9 cellular contexts compared by ENCODE assay signal in the genomic region with DNA sequence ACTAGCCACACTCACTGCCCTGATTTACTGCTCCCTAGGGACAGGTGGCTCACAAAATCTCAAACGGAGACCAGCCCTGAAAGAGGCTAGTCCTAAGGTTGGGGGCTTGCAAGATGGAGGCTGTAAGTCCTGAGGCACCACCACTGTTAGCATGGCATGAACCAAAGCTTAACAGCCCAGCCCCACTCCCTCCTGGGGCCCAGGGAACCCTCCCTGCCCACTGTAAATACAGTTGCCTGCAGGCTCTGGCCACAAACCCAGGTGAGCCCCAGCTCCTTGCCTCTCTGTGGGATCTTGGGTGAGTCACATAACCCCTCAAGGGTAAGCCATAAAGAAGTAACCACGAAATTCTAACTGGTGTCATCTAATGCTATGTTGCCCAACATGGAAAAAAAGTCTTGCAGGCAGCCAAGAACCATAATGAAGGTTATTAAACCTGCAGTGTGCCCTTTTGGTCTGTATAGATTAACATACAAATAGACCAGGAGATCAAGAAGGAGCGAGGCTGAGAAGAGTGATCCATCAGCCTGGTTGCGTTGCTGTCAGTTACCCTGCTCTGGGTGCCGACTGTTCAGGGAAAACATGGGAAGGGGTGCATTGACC. TPM values are rescaled to one million over a fixed set of nuclear protein-coding genes. Genes with fewer than 3 reads are reported as not detected.
DNase-seq lines count a peak whose midpoint lies in the region; ATAC-seq and TF ChIP-seq lines count a peak whose summit lies in the region.
"Had no signal": no experiment of that assay in that cellular context is flagged by ENCODE, and none has a peak within 500 bp of the region (broad histone marks: within the 10 kb centered on the region; RNA-seq: fewer than 3 reads in every experiment).

No MANE protein-coding gene starts in this region.

- H3K4me2 ChIP-seq in SK-N-SH, result no peak overlapping the region

- H3K27ac Mint-ChIP-seq in activated CD4-positive, alpha-beta memory T cell treated with anti-CD3 and anti-CD28 coated beads, Interleukin-2, amount 10 ng/mL, durations not matched to agents 7 days and 5 days, result peak overlapping the region; percentile 88
- H3K27ac Mint-ChIP-seq in stimulated activated memory B cell treated with anti-CD40 and anti-IgM and Interleukin-4, amounts not matched to agents 10 μg/mL and 1 μg/mL and 100 μg/mL, for 72 hours, result no peak overlapping the region

- peaks cover 25% of the 10 kb centered on the region for H3K79me2 ChIP-seq in SK-N-SH (ENCODE audit: insufficient read depth)

- H3K36me3 ChIP-seq in SK-N-SH (replicated peaks in 1 of 2; ENCODE audit: control insufficient read depth in 1 of 2, insufficient read depth in 2 of 2, low read length in 1 of 2), result peaks cover 21 to 47% of the 10 kb centered on the region in 2 experiments
- no peaks in the 10 kb centered on the region for H3K36me3 ChIP-seq in testis (ENCODE audit: low read depth, missing control alignments)
- H3K36me3 ChIP-seq in adrenal gland (replicated peaks in 1 of 2), result peaks cover 0 to 37% of the 10 kb centered on the region in 2 donors

- POLR2A ChIA-PET in SK-N-SH (lab: Yijun Ruan, JAX), result no interaction called here
- POLR2A ChIA-PET in activated CD4-positive, alpha-beta memory T cell treated with anti-CD3 and anti-CD28 coated beads, Interleukin-2, amount 10 ng/mL, durations not matched to agents 7 days and 5 days (lab: Charles Lee), result interaction anchor here (0.6 to 3.0 kb wide), 18 partner anchors 9 to 740 kb away, joined by 3 to 16 read pairs (median 4); partner anchors contain the start of gene NUP214

- intact Hi-C loops in testis (cut with DNase I; ENCODE audit: low total_unique reads) (no loop called here), adrenal gland (cut with DNase I) (loop anchor here in 1 of 2 donors (10.0 kb wide), 1 partner anchor 244 kb away; the partner anchor contains the start of gene RAPGEF1), posterior cingulate gyrus (cut with DNase I) (no loop called here)

- H3K4me1 ChIP-seq in SK-N-SH (ENCODE audit: control insufficient read depth in 1 of 2, insufficient read depth in 2 of 2, low read depth in 1 of 2, low read length in 1 of 2) (peaks cover 3 to 16% of the 10 kb centered on the region in 2 experiments; a peak in 1 of 4 replicates), testis (peaks cover 7% of the 10 kb centered on the region), adrenal gland (replicated peaks in 1 of 2) (peaks cover 9 to 11% of the 10 kb centered on the region in 2 donors)

- H3F3A ChIP-seq in SK-N-SH (replicated peaks; ENCODE audit: insufficient read depth), result peaks cover 38% of the 10 kb centered on the region

- TF ChIP-seq CTCF in SK-N-SH (IDR thresholded peaks at IDR 0.05), result no peak
- no peak for TF ChIP-seq CTCF in fibroblast of the aortic adventitia (IDR thresholded peaks at IDR 0.05; ENCODE audit: insufficient read depth, low read length)
- TF ChIP-seq CTCF in testis (IDR thresholded peaks at IDR 0.05), result no peak
- no peak for TF ChIP-seq CTCF in adrenal gland (IDR thresholded peaks at IDR 0.05)

- no peak for TF ChIP-seq POLR2A in testis (IDR thresholded peaks at IDR 0.05)
- no peak for TF ChIP-seq POLR2A in adrenal gland (IDR thresholded peaks at IDR 0.05)

- H3K9me3 Mint-ChIP-seq in activated CD4-positive, alpha-beta memory T cell treated with anti-CD3 and anti-CD28 coated beads, Interleukin-2, amount 10 ng/mL, durations not matched to agents 7 days and 5 days, result no peaks in the 10 kb centered on the region
- no peaks in the 10 kb centered on the region for H3K9me3 Mint-ChIP-seq in stimulated activated memory B cell treated with anti-CD40 and anti-IgM and Interleukin-4, amounts not matched to agents 10 μg/mL and 1 μg/mL and 100 μg/mL, for 72 hours

- H3K9me3 ChIP-seq in SK-N-SH, result no peaks in the 10 kb centered on the region
- H3K9me3 ChIP-seq in testis, result no peaks in the 10 kb centered on the region
- H3K9me3 ChIP-seq in adrenal gland (replicated peaks in 1 of 3), result no peaks in the 10 kb centered on the region
- H3K9me3 ChIP-seq: tibial artery had no signal

- H3K27ac ChIP-seq in SK-N-SH (ENCODE audit: low read depth in 2 of 2, low read length in 1 of 2), result no peak overlapping the region
- H3K27ac ChIP-seq in testis, result no peak overlapping the region
- H3K27ac ChIP-seq in adrenal gland, result no peak overlapping the region
- H3K27ac ChIP-seq: tibial artery had no signal

- DNase-seq in SK-N-SH (no peak), fibroblast of the aortic adventitia (ENCODE audit: low read depth) (peak; percentile 22), testis (no peak), adrenal gland (no peak), posterior cingulate gyrus (no peak)
- peak; percentile 71 for DNase-seq in activated CD4-positive, alpha-beta memory T cell treated with anti-CD3 and anti-CD28 coated beads, Interleukin-2, amount 10 ng/mL, durations not matched to agents 7 days and 5 days

- H2AFZ ChIP-seq in SK-N-SH (ENCODE audit: low read depth), result no peak overlapping the region

- TF ChIP-seq RAD21 in SK-N-SH (IDR thresholded peaks at IDR 0.05; ENCODE audit: low read length), result no peak

- no peaks in the 10 kb centered on the region for H3K27me3 Mint-ChIP-seq in activated CD4-positive, alpha-beta memory T cell treated with anti-CD3 and anti-CD28 coated beads, Interleukin-2, amount 10 ng/mL, durations not matched to agents 7 days and 5 days
- no peaks in the 10 kb centered on the region for H3K27me3 Mint-ChIP-seq in stimulated activated memory B cell treated with anti-CD40 and anti-IgM and Interleukin-4, amounts not matched to agents 10 μg/mL and 1 μg/mL and 100 μg/mL, for 72 hours

- H4K20me1 ChIP-seq in SK-N-SH (ENCODE audit: insufficient read depth), result 0 out of 2 replicates have a peak, but pooled peaks cover 1% of the 10 kb centered on the region

- peak overlapping the region; percentile 60 for H3K4me3 Mint-ChIP-seq in activated CD4-positive, alpha-beta memory T cell treated with anti-CD3 and anti-CD28 coated beads, Interleukin-2, amount 10 ng/mL, durations not matched to agents 7 days and 5 days
- H3K4me3 Mint-ChIP-seq in stimulated activated memory B cell treated with anti-CD40 and anti-IgM and Interleukin-4, amounts not matched to agents 10 μg/mL and 1 μg/mL and 100 μg/mL, for 72 hours, result peak overlapping the region; percentile 44

- no peak for TF ChIP-seq EP300 in SK-N-SH (IDR thresholded peaks at IDR 0.05; ENCODE audit: borderline replicate concordance in 1 of 2, low read depth in 1 of 2, low read length in 1 of 2)

- H3K4me3 ChIP-seq in SK-N-SH (ENCODE audit: low read depth in 2 of 2, low read length in 1 of 2), result no peak overlapping the region
- no peak overlapping the region for H3K4me3 ChIP-seq in fibroblast of the aortic adventitia (ENCODE audit: low read depth, low read length)
- no peak overlapping the region for H3K4me3 ChIP-seq in testis
- H3K4me3 ChIP-seq in adrenal gland, result no peak overlapping the region
- H3K4me3 ChIP-seq: tibial artery had no signal

- H3K36me3 Mint-ChIP-seq in activated CD4-positive, alpha-beta memory T cell treated with anti-CD3 and anti-CD28 coated beads, Interleukin-2, amount 10 ng/mL, durations not matched to agents 7 days and 5 days (ENCODE audit: low read depth), result peaks cover 31% of the 10 kb centered on the region
- peaks cover 26% of the 10 kb centered on the region for H3K36me3 Mint-ChIP-seq in stimulated activated memory B cell treated with anti-CD40 and anti-IgM and Interleukin-4, amounts not matched to agents 10 μg/mL and 1 μg/mL and 100 μg/mL, for 72 hours

- WGBS in SK-N-SH (ENCODE audit: low lambda C conversion rate), result 77% methylated on average over 5 of the region's 5 CpGs
- 61 to 64% methylated on average over 5 of the region's 5 CpGs for WGBS in testis, 2 donors
- WGBS in adrenal gland, 4 donors, result 50 to 59% (median 56%) methylated on average over 5 of the region's 5 CpGs

- H3K27me3 ChIP-seq in SK-N-SH (ENCODE audit: insufficient read depth) (no peaks in the 10 kb centered on the region), testis (no peaks in the 10 kb centered on the region), adrenal gland (no peaks in the 10 kb centered on the region)
- H3K27me3 ChIP-seq: tibial artery had no signal

- CTCF ChIA-PET in SK-N-SH (lab: Yijun Ruan, JAX), result interaction anchor here (2.0 kb wide), 1 partner anchor 22 kb away, joined by 11 read pairs; no protein-coding TSS in a partner anchor
- CTCF ChIA-PET in activated CD4-positive, alpha-beta memory T cell treated with anti-CD3 and anti-CD28 coated beads, Interleukin-2, amount 10 ng/mL, durations not matched to agents 7 days and 5 days (lab: Charles Lee), result interaction anchor here (0.5 to 2.2 kb wide), 12 partner anchors 59 to 242 kb away, joined by 3 to 19 read pairs (median 4); no protein-coding TSS in a partner anchor

- no peak for ATAC-seq in SK-N-SH treated with all-trans-retinoic acid at 6 μM for 48 hours
- ATAC-seq in stimulated activated memory B cell treated with anti-CD40 and anti-IgM and Interleukin-4, amounts not matched to agents 10 μg/mL and 1 μg/mL and 100 μg/mL, for 72 hours, result no peak

- H3K4me1 Mint-ChIP-seq in activated CD4-positive, alpha-beta memory T cell treated with anti-CD3 and anti-CD28 coated beads, Interleukin-2, amount 10 ng/mL, durations not matched to agents 7 days and 5 days, result peaks cover 57% of the 10 kb centered on the region
- peaks cover 52% of the 10 kb centered on the region for H3K4me1 Mint-ChIP-seq in stimulated activated memory B cell treated with anti-CD40 and anti-IgM and Interleukin-4, amounts not matched to agents 10 μg/mL and 1 μg/mL and 100 μg/mL, for 72 hours

- no peak overlapping the region for H3K9ac ChIP-seq in SK-N-SH

- no peaks in the 10 kb centered on the region for H3K9me2 ChIP-seq in SK-N-SH

RNA-seq across cellular contexts. Expression of gene POMT1, which starts 1.7 kb away (rescaled TPM):
- polyA plus RNA-seq in SK-N-SH (2012; rRNA removed) (34.8 and 44.5 TPM in 2 replicates), testis (ENCODE audit: insufficient read depth, low read depth, low replicate concordance) (118 TPM), adrenal gland (10 to 100 TPM; 10.1 to 60.9 (median 59.5) TPM)
- 13.7 and 17.6 TPM in 2 replicates for polyA plus RNA-seq in SK-N-SH (2012; cell fraction: cytosol; rRNA removed)
- polyA plus RNA-seq in SK-N-SH (2012; cell fraction: nucleus; rRNA removed), result 224 and 238 TPM in 2 replicates
- 10 to 100 TPM; 52.5 to 53.8 TPM for total RNA-seq in activated CD4-positive, alpha-beta memory T cell treated with anti-CD3 and anti-CD28 coated beads, Interleukin-2, amount 10 ng/mL, durations not matched to agents 7 days and 5 days
- total RNA-seq in fibroblast of the aortic adventitia (ENCODE audit: low replicate concordance) (24.2 and 98.5 TPM in 2 replicates), testis (100 to 1,000 TPM in 1 of 2 donors, 10 to 100 TPM in 1; 99.7 to 117 TPM), adrenal gland (10 to 100 TPM; 21.3 to 47.5 (median 32.2) TPM)

RNA-seq across cellular contexts. Expression of gene UCK1, which starts 30.0 kb away (rescaled TPM):
- polyA plus RNA-seq in SK-N-SH (2012; rRNA removed) (30.9 and 32.9 TPM in 2 replicates), testis (ENCODE audit: insufficient read depth, low read depth, low replicate concordance) (41.1 TPM), adrenal gland (10 to 100 TPM; 17.9 to 63.9 (median 55.2) TPM)
- 22.3 and 28.0 TPM in 2 replicates for polyA plus RNA-seq in SK-N-SH (2012; cell fraction: cytosol; rRNA removed)
- 52.0 TPM in 2 replicates for polyA plus RNA-seq in SK-N-SH (2012; cell fraction: nucleus; rRNA removed)
- 10 to 100 TPM; 23.8 to 24.6 TPM for total RNA-seq in activated CD4-positive, alpha-beta memory T cell treated with anti-CD3 and anti-CD28 coated beads, Interleukin-2, amount 10 ng/mL, durations not matched to agents 7 days and 5 days
- total RNA-seq in fibroblast of the aortic adventitia (ENCODE audit: low replicate concordance) (18.5 and 24.6 TPM in 2 replicates), testis (10 to 100 TPM; 34.3 to 49.9 TPM), adrenal gland (10 to 100 TPM; 27.4 to 97.0 (median 34.7) TPM)

RNA-seq across cellular contexts. Expression of gene PRRT1B, which starts 44.3 kb away (rescaled TPM):
- polyA plus RNA-seq in SK-N-SH (2012; rRNA removed) (not detected in 2 replicates), testis (ENCODE audit: insufficient read depth, low read depth, low replicate concordance) (not detected), adrenal gland (not detected)
- not detected in 2 replicates for polyA plus RNA-seq in SK-N-SH (2012; cell fraction: cytosol; rRNA removed)
- polyA plus RNA-seq in SK-N-SH (2012; cell fraction: nucleus; rRNA removed), result not detected in 2 replicates
- total RNA-seq in activated CD4-positive, alpha-beta memory T cell treated with anti-CD3 and anti-CD28 coated beads, Interleukin-2, amount 10 ng/mL, durations not matched to agents 7 days and 5 days, result not detected
- total RNA-seq in fibroblast of the aortic adventitia (ENCODE audit: low replicate concordance) (not detected in 2 replicates), testis (under 1 TPM in 1 of 2 donors, not detected in 1; 0.47 TPM), adrenal gland (not detected)

Comparison
In these comparisons a context has a peak if more than half of its experiments do, and no peak if none do; other contexts are left out.
1. DNase-seq: peak in activated CD4-positive, alpha-beta memory T cell treated with anti-CD3 and anti-CD28 coated beads, Interleukin-2, amount 10 ng/mL, durations not matched to agents 7 days and 5 days (single experiment) and fibroblast of the aortic adventitia (single experiment); none in SK-N-SH (single experiment), testis (single experiment), adrenal gland (0 of 7) and posterior cingulate gyrus (0 of 10).